ENCODE assay signal across 8 cellular contexts in genomic region chr19:10780368-10780767, GRCh38. TPM values are rescaled to one million over a fixed set of nuclear protein-coding genes. Genes with fewer than 3 reads are reported as not detected.
DNase-seq lines count a peak whose midpoint lies in the region; ATAC-seq and TF ChIP-seq lines count a peak whose summit lies in the region.

No MANE protein-coding gene starts in this region.

- H3K36me3 Mint-ChIP-seq in CD8-positive, alpha-beta memory T cell: peaks cover 6 to 86% (median 13%) of the 10 kb centered on the region in 3 donors
- peaks cover 88% of the 10 kb centered on the region for H3K36me3 Mint-ChIP-seq in Caco-2 (ENCODE audit: insufficient read depth, unreplicated experiment)

- no TSS peak for BruUV-seq in Caco-2 (replicated peaks; lab: Mats Ljungman, UMichigan)

- H3K27ac ChIP-seq in foreskin keratinocyte: no peak overlapping the region
- H3K27ac ChIP-seq in CD8-positive, alpha-beta memory T cell (ENCODE audit: low read depth, low read length): no peak overlapping the region

- no peaks in the 10 kb centered on the region for H3K9me3 ChIP-seq in CD8-positive, alpha-beta memory T cell (ENCODE audit: low read length)
- H3K9me3 ChIP-seq in Caco-2: no peaks in the 10 kb centered on the region

- H3K4me1 Mint-ChIP-seq in CD8-positive, alpha-beta memory T cell: peaks cover 4 to 18% (median 14%) of the 10 kb centered on the region in 3 donors
- no peaks in the 10 kb centered on the region for H3K4me1 Mint-ChIP-seq in Caco-2 (ENCODE audit: low read depth, unreplicated experiment)

- DNase-seq in ELR (ENCODE audit: low read depth) (peak; percentile 89), UCSD-AML1 (lab: John Stamatoyannopoulos, UW; ENCODE audit: unreplicated experiment) (peak; percentile 75), foreskin keratinocyte (no peak), posterior vena cava (ENCODE audit: low spot score) (peak; percentile 84), Caco-2 (no peak)
- DNase-seq in stimulated activated CD4-positive, alpha-beta T cell treated with anti-CD3 and anti-CD28 coated beads, Interleukin-12 subunit alpha, Interleukin-12 subunit beta, amount 100 ng/mL, for 4 hours: no peak
- DNase-seq in CD8-positive, alpha-beta memory T cell: no peak

- H3K27me3 ChIP-seq in foreskin keratinocyte (no peaks in the 10 kb centered on the region), Caco-2 (replicated peaks; ENCODE audit: control insufficient read depth, insufficient read depth, low read length) (no peaks in the 10 kb centered on the region)
- H3K27me3 ChIP-seq in CD8-positive, alpha-beta memory T cell (ENCODE audit: insufficient read depth, low read length, poor library complexity, severe bottlenecking): no peaks in the 10 kb centered on the region

- CTCF ChIA-PET in CD8-positive, alpha-beta memory T cell (lab: Charles Lee): no interaction called here
- CTCF ChIA-PET in Caco-2 (lab: Charles Lee): no interaction called here

- no peak overlapping the region for H3K4me3 Mint-ChIP-seq in CD8-positive, alpha-beta memory T cell
- no peak overlapping the region for H3K4me3 Mint-ChIP-seq in Caco-2 (ENCODE audit: unreplicated experiment)

- peak overlapping the region in 1 of 8 donors; percentile 54 for H3K27ac Mint-ChIP-seq in CD8-positive, alpha-beta memory T cell
- H3K27ac Mint-ChIP-seq in Caco-2 (ENCODE audit: unreplicated experiment): no peak overlapping the region

- H3K4me1 ChIP-seq in foreskin keratinocyte (no peaks in the 10 kb centered on the region), Caco-2 (no peaks in the 10 kb centered on the region)
- no peaks in the 10 kb centered on the region for H3K4me1 ChIP-seq in CD8-positive, alpha-beta memory T cell (ENCODE audit: insufficient read depth, low read length)

- H3K36me3 ChIP-seq in CD8-positive, alpha-beta memory T cell (ENCODE audit: insufficient read depth, low read length): peaks cover 62% of the 10 kb centered on the region
- H3K36me3 ChIP-seq in Caco-2 (ENCODE audit: control insufficient read depth, insufficient read depth, low read length): no peaks in the 10 kb centered on the region; the same call in 1 of the 2 replicates

- no peaks in the 10 kb centered on the region for H3K27me3 Mint-ChIP-seq in CD8-positive, alpha-beta memory T cell
- H3K27me3 Mint-ChIP-seq in Caco-2 (ENCODE audit: insufficient read depth, unreplicated experiment): no peaks in the 10 kb centered on the region

- ATAC-seq in foreskin keratinocyte (peak; percentile 45), GM18520 (IDR thresholded peaks at IDR 0.05; ENCODE audit: unreplicated experiment) (no peak)

- POLR2A ChIA-PET in CD8-positive, alpha-beta memory T cell (lab: Charles Lee): no interaction called here
- POLR2A ChIA-PET in Caco-2 (lab: Charles Lee): no interaction called here

- no peaks in the 10 kb centered on the region for H3K9me3 Mint-ChIP-seq in CD8-positive, alpha-beta memory T cell
- H3K9me3 Mint-ChIP-seq in Caco-2 (ENCODE audit: unreplicated experiment): no peaks in the 10 kb centered on the region

- intact Hi-C loops in posterior vena cava (cut with DNase I) (no loop called here), Caco-2 (cut with micrococcal nuclease; ENCODE audit: unreplicated experiment) (no loop called here)

- no peak overlapping the region for H3K4me3 ChIP-seq in CD8-positive, alpha-beta memory T cell (ENCODE audit: low read length)
- no peak overlapping the region for H3K4me3 ChIP-seq in Caco-2 (ENCODE audit: low read depth, low read length)

- TF ChIP-seq CTCF in foreskin keratinocyte (conservative IDR thresholded peaks at IDR 0.05) (no peak), Caco-2 (IDR thresholded peaks at IDR 0.05; ENCODE audit: insufficient read depth in 1 of 2, low read depth in 1 of 2, low read length in 1 of 2, severe bottlenecking in 1 of 2, unreplicated experiment in 1 of 2) (no peak)

RNA-seq across cellular contexts. Expression of gene TMED1, which starts 55.6 kb away (rescaled TPM):
- total RNA-seq in foreskin keratinocyte (24.1 and 25.8 TPM in 2 replicates), posterior vena cava (10 to 100 TPM; 15.4 to 17.9 TPM), Caco-2 (2022) (38.2 and 41.4 TPM in 2 replicates)
- polyA plus RNA-seq in foreskin keratinocyte: 34.3 and 35.0 TPM in 2 replicates
- total RNA-seq in CD8-positive, alpha-beta memory T cell: 10 to 100 TPM; 15.7 to 16.6 TPM
- polyA plus RNA-seq in CD8-positive, alpha-beta memory T cell: 29.9 TPM

Comparison
In these comparisons a context has a peak if more than half of its experiments do, and no peak if none do; other contexts are left out.
1. DNase-seq: peak in ELR (single experiment), UCSD-AML1 (single experiment) and posterior vena cava (single experiment); none in foreskin keratinocyte (0 of 2), stimulated activated CD4-positive, alpha-beta T cell treated with anti-CD3 and anti-CD28 coated beads, Interleukin-12 subunit alpha, Interleukin-12 subunit beta, amount 100 ng/mL, for 4 hours (single experiment), CD8-positive, alpha-beta memory T cell (0 of 5) and Caco-2 (0 of 2).